ENCODE assay signal across 11 cellular contexts in the genomic region with DNA sequence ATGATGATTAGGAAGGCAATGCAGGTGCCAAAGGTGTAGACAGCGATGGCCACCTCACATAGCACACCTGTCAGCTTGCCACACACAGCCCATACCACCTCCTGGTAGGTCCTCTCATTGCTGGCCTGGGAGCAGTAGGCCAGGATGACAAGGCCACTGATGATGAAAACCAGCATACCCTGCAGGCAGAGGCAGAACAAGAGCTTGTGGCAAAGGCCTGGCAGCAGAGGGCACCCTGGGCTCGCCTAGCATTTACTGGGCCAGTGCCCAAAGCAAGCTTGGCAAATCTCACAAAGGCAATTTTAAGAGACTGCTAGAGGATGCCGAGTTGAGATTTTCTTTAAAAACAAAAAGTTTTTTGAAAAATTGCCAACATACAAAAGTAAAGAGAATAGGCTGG. TPM values are rescaled to one million over a fixed set of nuclear protein-coding genes. Genes with fewer than 3 reads are reported as not detected.
DNase-seq lines count a peak whose midpoint lies in the region; ATAC-seq and TF ChIP-seq lines count a peak whose summit lies in the region.
"Had no signal": no experiment of that assay in that cellular context is flagged by ENCODE, and none has a peak within 500 bp of the region (broad histone marks: within the 10 kb centered on the region; RNA-seq: fewer than 3 reads in every experiment).

No MANE protein-coding gene starts in this region.

- POLR2A ChIA-PET in Panc1 (lab: Charles Lee): no interaction called here

- WGBS in GM23248 (ENCODE audit: low coverage in 1 of 2, low lambda C conversion rate in 2 of 2, missing lambda C conversion rate in 2 of 2), 2 experiments: 44 to 45% methylated on average over 3 of the region's 3 CpGs

- H4K20me1 ChIP-seq in GM23248 (ENCODE audit: insufficient read depth): no peaks in the 10 kb centered on the region
- no peaks in the 10 kb centered on the region for H4K20me1 ChIP-seq in MM.1S (ENCODE audit: insufficient read depth, low read length)

- H3K9me3 ChIP-seq in GM23248 (ENCODE audit: low read depth): no peaks in the 10 kb centered on the region
- no peaks in the 10 kb centered on the region for H3K9me3 ChIP-seq in Panc1 (ENCODE audit: control insufficient read depth, insufficient read depth, low read depth, low read length)
- no peaks in the 10 kb centered on the region for H3K9me3 ChIP-seq in MM.1S (replicated peaks; ENCODE audit: insufficient read depth, low read length)

- H3K36me3 ChIP-seq in GM23248 (ENCODE audit: low read depth) (no peaks in the 10 kb centered on the region), Panc1 (ENCODE audit: control insufficient read depth, insufficient read depth, low read length) (no peaks in the 10 kb centered on the region), MM.1S (replicated peaks; ENCODE audit: insufficient read depth, low read length) (no peaks in the 10 kb centered on the region)

- peaks cover 17% of the 10 kb centered on the region for H3K79me2 ChIP-seq in GM23248 (ENCODE audit: insufficient read depth)
- peaks cover 1% of the 10 kb centered on the region for H3K79me2 ChIP-seq in MM.1S (ENCODE audit: low read length)

- H3K9ac ChIP-seq in GM23248: no peak overlapping the region
- no peak overlapping the region for H3K9ac ChIP-seq in MM.1S (ENCODE audit: low read length)

- no peak overlapping the region for H3K4me3 ChIP-seq in GM23248
- no peak overlapping the region for H3K4me3 ChIP-seq in Panc1 (ENCODE audit: low read depth in 2 of 2, low read length in 2 of 2)
- H3K4me3 ChIP-seq in fibroblast of the aortic adventitia (ENCODE audit: low read depth, low read length): no peak overlapping the region
- H3K4me3 ChIP-seq in MM.1S (ENCODE audit: low read length): no peak overlapping the region
- H3K4me3 ChIP-seq: skin epidermis had no signal

- CTCF ChIA-PET in Panc1 (lab: Charles Lee): no interaction called here

- intact Hi-C loops in Panc1 (cut with micrococcal nuclease; ENCODE audit: unreplicated experiment): loop anchor here (5.0 kb wide), 1 partner anchor 79 kb away; no protein-coding TSS in a partner anchor

- ATAC-seq in Panc1 (peak; percentile 54; the same call in 1 of the 2 replicates), GM19463 (IDR thresholded peaks at IDR 0.05; ENCODE audit: unreplicated experiment) (no peak)

- no peak overlapping the region for H3K27ac ChIP-seq in GM23248
- H3K27ac ChIP-seq in Panc1 (ENCODE audit: low read length): no peak overlapping the region
- no peak overlapping the region for H3K27ac ChIP-seq in MM.1S (ENCODE audit: low read length)
- H3K27ac ChIP-seq: skin epidermis had no signal

- no peaks in the 10 kb centered on the region for H3K27me3 ChIP-seq in GM23248 (replicated peaks; ENCODE audit: insufficient read depth)
- H3K27me3 ChIP-seq in Panc1 (ENCODE audit: control insufficient read depth, insufficient read depth, low read length): no peaks in the 10 kb centered on the region
- H3K27me3 ChIP-seq in MM.1S (replicated peaks; ENCODE audit: insufficient read depth, low read length): no peaks in the 10 kb centered on the region

- H3K9me2 ChIP-seq in GM23248 (ENCODE audit: insufficient read depth) (no peaks in the 10 kb centered on the region), MM.1S (replicated peaks; ENCODE audit: insufficient read depth, low read length) (no peaks in the 10 kb centered on the region)

- H3K4me2 ChIP-seq in GM23248 (ENCODE audit: unreplicated experiment) (no peak overlapping the region), MM.1S (ENCODE audit: low read depth, low read length) (no peak overlapping the region)

- no peak overlapping the region for H2AFZ ChIP-seq in GM23248
- no peak overlapping the region for H2AFZ ChIP-seq in MM.1S (ENCODE audit: low read length)

- H3K4me1 ChIP-seq in GM23248 (ENCODE audit: insufficient read depth) (peaks cover 6% of the 10 kb centered on the region; the same call in 1 of the 2 replicates), Panc1 (ENCODE audit: control insufficient read depth, insufficient read depth, low read length) (peaks cover 4% of the 10 kb centered on the region), MM.1S (ENCODE audit: low read length) (peaks cover 5% of the 10 kb centered on the region; the same call in 1 of the 2 replicates)

- DNase-seq in GM23248 (peak; percentile 72), Panc1 (ENCODE audit: low read depth, low spot score) (no peak), fibroblast of the aortic adventitia (ENCODE audit: low read depth) (peak; percentile 54), renal cortical epithelial cell (ENCODE audit: low read depth) (peak; percentile 43), iPS-NIHi7 (ENCODE audit: extremely low spot score) (no peak), MM.1S (no peak)
- no peak for DNase-seq in activated naive CD4-positive, alpha-beta T cell treated with Interleukin-2 at 50 U/mL for 16 hours
- DNase-seq: NCI-H526 treated with DMSO at 0.1 percent for 48 hours, trophoblast cell had no signal

- TF ChIP-seq CTCF in Panc1 (IDR thresholded peaks at IDR 0.05) (no peak), fibroblast of the aortic adventitia (IDR thresholded peaks at IDR 0.05; ENCODE audit: insufficient read depth, low read length) (peak; percentile 23), MM.1S (IDR thresholded peaks at IDR 0.05; ENCODE audit: low read length) (no peak)

- BruUV-seq in Panc1 (replicated peaks; lab: Mats Ljungman, UMichigan): no TSS peak

- in situ Hi-C loops in GM23248 (cut with MboI) (no loop called here), Panc1 (cut with HindIII; ENCODE audit: low pct_unique_long_range_greater_than_20kb, low sequenced_read_pairs) (no loop called here)

- H3F3A ChIP-seq in GM23248 (ENCODE audit: insufficient read depth) (no peaks in the 10 kb centered on the region), MM.1S (ENCODE audit: insufficient read depth, low read length) (no peaks in the 10 kb centered on the region)

RNA-seq across cellular contexts. Expression of gene SLC38A7, which starts 5.9 kb away (rescaled TPM):
- 16.1 and 21.2 TPM in 2 replicates for total RNA-seq in GM23248 (2014; rRNA removed; shearing (Covaris generic))
- 19.2 and 20.2 TPM in 2 replicates for polyA plus RNA-seq in GM23248 (2016; fragmentation: Nextera tagmentation; extraction: Ambion mirVana)
- total RNA-seq in Panc1 (2021; ENCODE audit: unreplicated experiment) (20.2 TPM), fibroblast of the aortic adventitia (ENCODE audit: low replicate concordance) (17.3 and 27.4 TPM in 2 replicates), renal cortical epithelial cell (17.7 and 35.7 TPM in 2 replicates)
- polyA plus RNA-seq in Panc1 (2012; ENCODE audit: insufficient read length): 18.3 TPM

RNA-seq across cellular contexts. Expression of gene CNOT1, which starts 49.1 kb away (rescaled TPM):
- total RNA-seq in GM23248 (2014; rRNA removed; shearing (Covaris generic)): 82.8 and 93.1 TPM in 2 replicates
- polyA plus RNA-seq in GM23248 (2016; fragmentation: Nextera tagmentation; extraction: Ambion mirVana): 35.5 and 35.6 TPM in 2 replicates
- total RNA-seq in Panc1 (2021; ENCODE audit: unreplicated experiment) (170 TPM), fibroblast of the aortic adventitia (ENCODE audit: low replicate concordance) (78.1 and 136 TPM in 2 replicates), renal cortical epithelial cell (134 and 256 TPM in 2 replicates)
- polyA plus RNA-seq in Panc1 (2012; ENCODE audit: insufficient read length): 112 TPM

RNA-seq across cellular contexts. Expression of gene GOT2, which starts 55.4 kb away (rescaled TPM):
- 40.3 and 46.5 TPM in 2 replicates for total RNA-seq in GM23248 (2014; rRNA removed; shearing (Covaris generic))
- polyA plus RNA-seq in GM23248 (2016; fragmentation: Nextera tagmentation; extraction: Ambion mirVana): 87.9 and 89.6 TPM in 2 replicates
- total RNA-seq in Panc1 (2021; ENCODE audit: unreplicated experiment): 64.0 TPM
- 62.0 TPM for polyA plus RNA-seq in Panc1 (2012; ENCODE audit: insufficient read length)
- total RNA-seq in fibroblast of the aortic adventitia (ENCODE audit: low replicate concordance): 13.1 and 29.9 TPM in 2 replicates
- total RNA-seq in renal cortical epithelial cell: 66.9 and 108 TPM in 2 replicates

Comparison
In these comparisons a context has a peak if more than half of its experiments do, and no peak if none do; other contexts are left out.
1. DNase-seq: peak in GM23248 (single experiment), fibroblast of the aortic adventitia (single experiment) and renal cortical epithelial cell (single experiment); none in Panc1 (single experiment), iPS-NIHi7 (single experiment), MM.1S (single experiment) and activated naive CD4-positive, alpha-beta T cell treated with Interleukin-2 at 50 U/mL for 16 hours (single experiment).